ENCODE assay signal across 1 cellular context in the genomic region with DNA sequence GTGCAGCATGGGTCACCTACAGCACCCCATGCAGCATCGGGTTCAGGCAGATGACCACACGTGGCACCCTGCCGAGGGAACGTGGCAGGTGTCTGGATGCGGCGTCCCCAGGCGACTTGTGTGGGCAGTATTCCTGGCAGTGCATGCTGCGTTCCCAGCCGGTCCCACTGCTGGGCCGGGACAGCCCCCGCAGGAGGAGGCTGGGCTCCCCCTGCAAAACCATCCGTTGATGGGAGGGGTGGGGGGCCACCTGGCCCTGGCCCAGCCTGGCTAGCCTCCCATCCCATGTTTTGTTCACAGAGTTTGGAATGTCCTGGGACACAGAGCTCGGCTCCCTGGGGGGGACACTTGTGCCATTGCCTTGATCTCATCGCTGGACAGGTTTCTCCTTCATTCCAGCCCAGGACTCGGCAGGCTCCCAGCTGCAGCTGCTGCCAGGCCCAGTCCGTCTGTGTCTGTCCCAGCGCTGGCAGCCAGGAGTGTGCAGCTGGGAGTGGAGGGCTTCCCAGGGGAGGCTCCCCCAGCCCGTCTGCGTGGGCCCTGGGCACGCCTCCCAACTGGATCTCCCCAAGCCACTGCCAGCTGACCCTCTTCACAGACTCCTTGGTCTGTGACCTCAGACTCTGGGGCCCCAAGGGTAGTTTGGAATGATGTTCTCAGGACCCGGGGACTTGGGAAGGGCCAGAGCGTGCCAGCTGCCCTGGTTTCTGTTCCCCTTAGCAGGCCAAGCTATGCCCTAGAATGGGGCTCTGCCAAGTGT.
TF ChIP-seq lines count a peak whose summit lies in the region.

No MANE protein-coding gene starts in this region.

TF ChIP-seq in GM23338, 12 proteins besides CTCF, POLR2A, EP300 and RAD21 (continued from another document):
- TF ChIP-seq, protein P1, sequence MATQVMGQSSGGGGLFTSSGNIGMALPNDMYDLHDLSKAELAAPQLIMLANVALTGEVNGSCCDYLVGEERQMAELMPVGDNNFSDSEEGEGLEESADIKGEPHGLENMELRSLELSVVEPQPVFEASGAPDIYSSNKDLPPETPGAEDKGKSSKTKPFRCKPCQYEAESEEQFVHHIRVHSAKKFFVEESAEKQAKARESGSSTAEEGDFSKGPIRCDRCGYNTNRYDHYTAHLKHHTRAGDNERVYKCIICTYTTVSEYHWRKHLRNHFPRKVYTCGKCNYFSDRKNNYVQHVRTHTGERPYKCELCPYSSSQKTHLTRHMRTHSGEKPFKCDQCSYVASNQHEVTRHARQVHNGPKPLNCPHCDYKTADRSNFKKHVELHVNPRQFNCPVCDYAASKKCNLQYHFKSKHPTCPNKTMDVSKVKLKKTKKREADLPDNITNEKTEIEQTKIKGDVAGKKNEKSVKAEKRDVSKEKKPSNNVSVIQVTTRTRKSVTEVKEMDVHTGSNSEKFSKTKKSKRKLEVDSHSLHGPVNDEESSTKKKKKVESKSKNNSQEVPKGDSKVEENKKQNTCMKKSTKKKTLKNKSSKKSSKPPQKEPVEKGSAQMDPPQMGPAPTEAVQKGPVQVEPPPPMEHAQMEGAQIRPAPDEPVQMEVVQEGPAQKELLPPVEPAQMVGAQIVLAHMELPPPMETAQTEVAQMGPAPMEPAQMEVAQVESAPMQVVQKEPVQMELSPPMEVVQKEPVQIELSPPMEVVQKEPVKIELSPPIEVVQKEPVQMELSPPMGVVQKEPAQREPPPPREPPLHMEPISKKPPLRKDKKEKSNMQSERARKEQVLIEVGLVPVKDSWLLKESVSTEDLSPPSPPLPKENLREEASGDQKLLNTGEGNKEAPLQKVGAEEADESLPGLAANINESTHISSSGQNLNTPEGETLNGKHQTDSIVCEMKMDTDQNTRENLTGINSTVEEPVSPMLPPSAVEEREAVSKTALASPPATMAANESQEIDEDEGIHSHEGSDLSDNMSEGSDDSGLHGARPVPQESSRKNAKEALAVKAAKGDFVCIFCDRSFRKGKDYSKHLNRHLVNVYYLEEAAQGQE (IDR thresholded peaks at IDR 0.05; ENCODE audit: unreplicated experiment), result no peak
- no peak for TF ChIP-seq STAT1 (IDR thresholded peaks at IDR 0.05; ENCODE audit: unreplicated experiment)
- TF ChIP-seq EZH2 (IDR thresholded peaks at IDR 0.05; ENCODE audit: low read depth, unreplicated experiment), result no peak
- no peak for TF ChIP-seq POLR2AphosphoS5 (IDR thresholded peaks at IDR 0.05; ENCODE audit: low read depth)
- TF ChIP-seq NANOG (IDR thresholded peaks at IDR 0.05; ENCODE audit: borderline replicate concordance), result no peak
- no peak for TF ChIP-seq ZNF114 (CRISPR knock-in tag; IDR thresholded peaks at IDR 0.05)
- no peak for TF ChIP-seq JUNB (IDR thresholded peaks at IDR 0.05; ENCODE audit: unreplicated experiment)
- TF ChIP-seq CREB1 (CRISPR knock-in tag; IDR thresholded peaks at IDR 0.05; ENCODE audit: low read depth), result no peak
- TF ChIP-seq, protein P2, sequence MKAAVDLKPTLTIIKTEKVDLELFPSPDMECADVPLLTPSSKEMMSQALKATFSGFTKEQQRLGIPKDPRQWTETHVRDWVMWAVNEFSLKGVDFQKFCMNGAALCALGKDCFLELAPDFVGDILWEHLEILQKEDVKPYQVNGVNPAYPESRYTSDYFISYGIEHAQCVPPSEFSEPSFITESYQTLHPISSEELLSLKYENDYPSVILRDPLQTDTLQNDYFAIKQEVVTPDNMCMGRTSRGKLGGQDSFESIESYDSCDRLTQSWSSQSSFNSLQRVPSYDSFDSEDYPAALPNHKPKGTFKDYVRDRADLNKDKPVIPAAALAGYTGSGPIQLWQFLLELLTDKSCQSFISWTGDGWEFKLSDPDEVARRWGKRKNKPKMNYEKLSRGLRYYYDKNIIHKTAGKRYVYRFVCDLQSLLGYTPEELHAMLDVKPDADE (IDR thresholded peaks at IDR 0.05), result no peak
- no peak for TF ChIP-seq ZNF331 (CRISPR knock-in tag; IDR thresholded peaks at IDR 0.05; ENCODE audit: low read depth)
- no peak for TF ChIP-seq EZH2phosphoT487 (IDR thresholded peaks at IDR 0.05; ENCODE audit: unreplicated experiment)
